In genomic region chr21:39073717-39074116, GRCh38 we compare ENCODE assay signal across 24 cellular contexts.
DNase-seq lines count a peak whose midpoint lies in the region; ATAC-seq, FAIRE-seq and TF ChIP-seq lines count a peak whose summit lies in the region.
"Had no signal": no experiment of that assay in that cellular context is flagged by ENCODE, and none has a peak within 500 bp of the region (broad histone marks: within the 10 kb centered on the region; RNA-seq: fewer than 3 reads in every experiment).

No MANE protein-coding gene starts in this region.

- no peak for FAIRE-seq in small intestine (lab: Jason Lieb, UNC)
- FAIRE-seq: D721Med, G401.6, K562 had no signal

- H3K4me1 ChIP-seq in small intestine (ENCODE audit: control insufficient read depth in 2 of 2, insufficient read depth in 1 of 2, low read depth in 1 of 2, low read length in 1 of 2): no peaks in the 10 kb centered on the region

- 70 to 86% (median 75%) methylated on average over 4 of the region's 4 CpGs for WGBS in small intestine, 3 donors

- H3K27ac ChIP-seq in small intestine (ENCODE audit: low read depth in 1 of 2, low read length in 1 of 2): peak overlapping the region in 1 of 2 donors; percentile 59
- H3K27ac ChIP-seq: C4-2B, cardiac muscle cell, vagina had no signal

- H3K4me3 ChIP-seq in small intestine (ENCODE audit: low read depth in 1 of 2, low read length in 2 of 2): no peak overlapping the region
- H3K4me3 ChIP-seq: cardiac muscle cell, K562, spleen, vagina had no signal

- DNase-seq in EH (ENCODE audit: low read depth) (peak; percentile 27), globus pallidus (ENCODE audit: low spot score) (peak; percentile 61), pons (ENCODE audit: low spot score) (peak; percentile 44), small intestine (no peak)
- DNase-seq in activated CD4-positive, CD25-positive, alpha-beta regulatory T cell treated with anti-CD3 and anti-CD28 coated beads, Interleukin-2, amount 50 U/mL, for 72 hours: no peak
- DNase-seq: activated CD4-positive, alpha-beta T cell treated with anti-CD3 and anti-CD28 coated beads, Interleukin-2, amount 10 ng/mL, durations not matched to agents 24 days and 14 days; activated naive CD4-positive, alpha-beta T cell treated with anti-CD3 and anti-CD28 coated beads, Interleukin-2, amount 10 ng/mL, durations not matched to agents 7 days and 5 days; dermis blood vessel endothelial cell; naive thymus-derived CD4-positive, alpha-beta T cell; NCI-H1436; NCI-H526; occipital lobe; spleen; stimulated activated CD4-positive, alpha-beta T cell treated with anti-CD3 and anti-CD28 coated beads, Interleukin-2, amount 100 ng/mL, for 48 hours had no signal

- no peaks in the 10 kb centered on the region for H3K27me3 ChIP-seq in small intestine (ENCODE audit: control insufficient read depth in 2 of 2, insufficient read depth in 2 of 2, low read length in 2 of 2)
- H3K27me3 ChIP-seq: cardiac muscle cell, spleen, vagina had no signal

- peak; percentile 42; the same call in 1 of the 3 replicates for ATAC-seq in SK-N-SH treated with all-trans-retinoic acid at 6 μM for 48 hours
- ATAC-seq in HG03139 (IDR thresholded peaks at IDR 0.05; ENCODE audit: unreplicated experiment): no peak
- no peak for ATAC-seq in HG02623 (IDR thresholded peaks at IDR 0.05; ENCODE audit: unreplicated experiment)
- ATAC-seq: K562; naive thymus-derived CD4-positive, alpha-beta T cell; stimulated activated memory B cell treated with anti-CD40 and anti-IgM and Interleukin-4, amounts not matched to agents 10 μg/mL and 1 μg/mL and 100 μg/mL, for 72 hours had no signal

- H3K36me3 ChIP-seq in small intestine (ENCODE audit: control insufficient read depth in 2 of 2, insufficient read depth in 2 of 2, low read length in 2 of 2): no peaks in the 10 kb centered on the region
- H3K36me3 ChIP-seq: cardiac muscle cell, spleen, vagina had no signal

- H3K9me3 ChIP-seq in small intestine (ENCODE audit: control insufficient read depth, low read depth): no peaks in the 10 kb centered on the region
- H3K9me3 ChIP-seq: vagina had no signal

TF ChIP-seq in SK-N-SH treated with all-trans-retinoic acid at 6 μM for 48 hours, 23 proteins besides CTCF, POLR2A, EP300 and RAD21:
- TF ChIP-seq ARNTL (CRISPR knock-in tag; IDR thresholded peaks at IDR 0.05; ENCODE audit: borderline replicate concordance, low read depth) (no peak), ZFP3 (CRISPR knock-in tag; IDR thresholded peaks at IDR 0.05) (peak; percentile 87)

Comparison
In these comparisons a context has a peak if more than half of its experiments do, and no peak if none do; other contexts are left out.
1. DNase-seq: peak in EH (single experiment), globus pallidus (single experiment) and pons (single experiment); none in small intestine (single experiment) and activated CD4-positive, CD25-positive, alpha-beta regulatory T cell treated with anti-CD3 and anti-CD28 coated beads, Interleukin-2, amount 50 U/mL, for 72 hours (single experiment).